In the genomic region with DNA sequence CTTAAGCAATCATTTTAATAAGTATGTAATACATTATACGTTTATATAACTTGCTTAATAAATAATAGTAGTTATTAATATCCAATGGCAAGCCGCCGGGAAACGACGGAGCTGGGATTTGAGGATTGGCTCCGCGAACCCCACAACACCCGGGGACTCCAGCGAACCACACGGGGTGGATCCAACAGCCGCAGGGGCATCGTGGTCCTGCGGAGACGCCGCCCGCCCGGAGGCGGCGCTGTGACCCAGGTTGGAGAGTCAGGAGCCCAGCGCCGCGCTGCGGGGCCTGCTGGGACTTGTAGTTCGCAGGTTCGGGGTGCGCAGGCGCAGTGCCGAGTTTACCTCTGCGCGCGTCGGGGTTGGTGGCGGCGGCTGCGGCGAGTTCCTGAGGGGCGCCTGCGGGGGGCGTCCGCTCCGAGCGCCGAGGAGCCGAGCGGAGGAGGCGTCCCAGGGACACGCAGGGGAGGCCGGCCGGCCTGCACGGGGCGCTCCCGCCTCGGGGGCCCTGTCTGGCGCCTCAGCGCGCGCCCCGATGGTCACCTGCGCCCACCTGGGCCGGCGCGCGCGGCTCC, we compare ENCODE assay signal across 1 cellular context.
TF ChIP-seq lines count a peak whose summit lies in the region.

A gene (plus strand): TSS at position 329 of the 572 bp plus-strand sequence. CDS start 204 bp downstream, at position 533.

TF ChIP-seq in K562, 482 proteins besides CTCF, POLR2A, EP300 and RAD21 (continued from another document and continues in another):
- TF ChIP-seq NBN (IDR thresholded peaks at IDR 0.05; ENCODE audit: low read depth) (peak; percentile 27; the same call in 1 of the 2 replicates), TAF7 (tag; IDR thresholded peaks at IDR 0.05) (no peak), SP2 (IDR thresholded peaks at IDR 0.05; ENCODE audit: extremely low read depth, low read depth, low read length, poor library complexity, severe bottlenecking) (peak; percentile 93), FOXA3 (CRISPR knock-in tag; conservative IDR thresholded peaks at IDR 0.05 in 1 of 2, IDR thresholded peaks at IDR 0.05 in 1 of 2) (no peak), IFI16 (CRISPR knock-in tag; IDR thresholded peaks at IDR 0.05) (no peak), ARID2 (IDR thresholded peaks at IDR 0.05) (no peak), FOXJ3 (CRISPR knock-in tag; IDR thresholded peaks at IDR 0.05) (no peak), ZNF696 (CRISPR knock-in tag; conservative IDR thresholded peaks at IDR 0.05) (no peak), MTF1 (CRISPR knock-in tag; IDR thresholded peaks at IDR 0.05; ENCODE audit: borderline replicate concordance) (no peak; the same call in 1 of the 2 replicates), NUFIP1 (IDR thresholded peaks at IDR 0.05; ENCODE audit: partially characterized antibody) (no peak), RFX1 (IDR thresholded peaks at IDR 0.05) (no peak), DDX20 (tag; IDR thresholded peaks at IDR 0.05; ENCODE audit: low read depth) (no peak), HDAC6 (IDR thresholded peaks at IDR 0.05; ENCODE audit: low read depth, low read length) (no peak), ZNF551 (CRISPR knock-in tag; IDR thresholded peaks at IDR 0.05) (no peak), MCM7 (IDR thresholded peaks at IDR 0.05) (no peak), RBM22 (IDR thresholded peaks at IDR 0.05; ENCODE audit: low read depth, low read length, poor library complexity, severe bottlenecking) (no peak), GATAD2B (IDR thresholded peaks at IDR 0.05; ENCODE audit: borderline replicate concordance) (no peak; the same call in none of the 2 replicates), BACH1 (tag; IDR thresholded peaks at IDR 0.05) (no peak), THRAP3 (IDR thresholded peaks at IDR 0.05; ENCODE audit: borderline replicate concordance) (no peak), CHCHD3 (CRISPR knock-in tag; IDR thresholded peaks at IDR 0.05) (no peak)
- TF ChIP-seq, protein P1, sequence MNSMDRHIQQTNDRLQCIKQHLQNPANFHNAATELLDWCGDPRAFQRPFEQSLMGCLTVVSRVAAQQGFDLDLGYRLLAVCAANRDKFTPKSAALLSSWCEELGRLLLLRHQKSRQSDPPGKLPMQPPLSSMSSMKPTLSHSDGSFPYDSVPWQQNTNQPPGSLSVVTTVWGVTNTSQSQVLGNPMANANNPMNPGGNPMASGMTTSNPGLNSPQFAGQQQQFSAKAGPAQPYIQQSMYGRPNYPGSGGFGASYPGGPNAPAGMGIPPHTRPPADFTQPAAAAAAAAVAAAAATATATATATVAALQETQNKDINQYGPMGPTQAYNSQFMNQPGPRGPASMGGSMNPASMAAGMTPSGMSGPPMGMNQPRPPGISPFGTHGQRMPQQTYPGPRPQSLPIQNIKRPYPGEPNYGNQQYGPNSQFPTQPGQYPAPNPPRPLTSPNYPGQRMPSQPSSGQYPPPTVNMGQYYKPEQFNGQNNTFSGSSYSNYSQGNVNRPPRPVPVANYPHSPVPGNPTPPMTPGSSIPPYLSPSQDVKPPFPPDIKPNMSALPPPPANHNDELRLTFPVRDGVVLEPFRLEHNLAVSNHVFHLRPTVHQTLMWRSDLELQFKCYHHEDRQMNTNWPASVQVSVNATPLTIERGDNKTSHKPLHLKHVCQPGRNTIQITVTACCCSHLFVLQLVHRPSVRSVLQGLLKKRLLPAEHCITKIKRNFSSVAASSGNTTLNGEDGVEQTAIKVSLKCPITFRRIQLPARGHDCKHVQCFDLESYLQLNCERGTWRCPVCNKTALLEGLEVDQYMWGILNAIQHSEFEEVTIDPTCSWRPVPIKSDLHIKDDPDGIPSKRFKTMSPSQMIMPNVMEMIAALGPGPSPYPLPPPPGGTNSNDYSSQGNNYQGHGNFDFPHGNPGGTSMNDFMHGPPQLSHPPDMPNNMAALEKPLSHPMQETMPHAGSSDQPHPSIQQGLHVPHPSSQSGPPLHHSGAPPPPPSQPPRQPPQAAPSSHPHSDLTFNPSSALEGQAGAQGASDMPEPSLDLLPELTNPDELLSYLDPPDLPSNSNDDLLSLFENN (IDR thresholded peaks at IDR 0.05; ENCODE audit: low read depth in 2 of 2, low read length in 2 of 2) = peak in 1 of 2 experiments; percentile 52; a peak in 1 of 4 replicates
- TF ChIP-seq, protein P2, sequence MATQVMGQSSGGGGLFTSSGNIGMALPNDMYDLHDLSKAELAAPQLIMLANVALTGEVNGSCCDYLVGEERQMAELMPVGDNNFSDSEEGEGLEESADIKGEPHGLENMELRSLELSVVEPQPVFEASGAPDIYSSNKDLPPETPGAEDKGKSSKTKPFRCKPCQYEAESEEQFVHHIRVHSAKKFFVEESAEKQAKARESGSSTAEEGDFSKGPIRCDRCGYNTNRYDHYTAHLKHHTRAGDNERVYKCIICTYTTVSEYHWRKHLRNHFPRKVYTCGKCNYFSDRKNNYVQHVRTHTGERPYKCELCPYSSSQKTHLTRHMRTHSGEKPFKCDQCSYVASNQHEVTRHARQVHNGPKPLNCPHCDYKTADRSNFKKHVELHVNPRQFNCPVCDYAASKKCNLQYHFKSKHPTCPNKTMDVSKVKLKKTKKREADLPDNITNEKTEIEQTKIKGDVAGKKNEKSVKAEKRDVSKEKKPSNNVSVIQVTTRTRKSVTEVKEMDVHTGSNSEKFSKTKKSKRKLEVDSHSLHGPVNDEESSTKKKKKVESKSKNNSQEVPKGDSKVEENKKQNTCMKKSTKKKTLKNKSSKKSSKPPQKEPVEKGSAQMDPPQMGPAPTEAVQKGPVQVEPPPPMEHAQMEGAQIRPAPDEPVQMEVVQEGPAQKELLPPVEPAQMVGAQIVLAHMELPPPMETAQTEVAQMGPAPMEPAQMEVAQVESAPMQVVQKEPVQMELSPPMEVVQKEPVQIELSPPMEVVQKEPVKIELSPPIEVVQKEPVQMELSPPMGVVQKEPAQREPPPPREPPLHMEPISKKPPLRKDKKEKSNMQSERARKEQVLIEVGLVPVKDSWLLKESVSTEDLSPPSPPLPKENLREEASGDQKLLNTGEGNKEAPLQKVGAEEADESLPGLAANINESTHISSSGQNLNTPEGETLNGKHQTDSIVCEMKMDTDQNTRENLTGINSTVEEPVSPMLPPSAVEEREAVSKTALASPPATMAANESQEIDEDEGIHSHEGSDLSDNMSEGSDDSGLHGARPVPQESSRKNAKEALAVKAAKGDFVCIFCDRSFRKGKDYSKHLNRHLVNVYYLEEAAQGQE (CRISPR knock-in tag; IDR thresholded peaks at IDR 0.05; ENCODE audit: low read depth) = peak; percentile 33; the same call in 1 of the 2 replicates
- TF ChIP-seq, protein P3, sequence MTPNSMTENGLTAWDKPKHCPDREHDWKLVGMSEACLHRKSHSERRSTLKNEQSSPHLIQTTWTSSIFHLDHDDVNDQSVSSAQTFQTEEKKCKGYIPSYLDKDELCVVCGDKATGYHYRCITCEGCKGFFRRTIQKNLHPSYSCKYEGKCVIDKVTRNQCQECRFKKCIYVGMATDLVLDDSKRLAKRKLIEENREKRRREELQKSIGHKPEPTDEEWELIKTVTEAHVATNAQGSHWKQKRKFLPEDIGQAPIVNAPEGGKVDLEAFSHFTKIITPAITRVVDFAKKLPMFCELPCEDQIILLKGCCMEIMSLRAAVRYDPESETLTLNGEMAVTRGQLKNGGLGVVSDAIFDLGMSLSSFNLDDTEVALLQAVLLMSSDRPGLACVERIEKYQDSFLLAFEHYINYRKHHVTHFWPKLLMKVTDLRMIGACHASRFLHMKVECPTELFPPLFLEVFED (CRISPR knock-in tag; conservative IDR thresholded peaks at IDR 0.05) = no peak
- TF ChIP-seq, protein P4, sequence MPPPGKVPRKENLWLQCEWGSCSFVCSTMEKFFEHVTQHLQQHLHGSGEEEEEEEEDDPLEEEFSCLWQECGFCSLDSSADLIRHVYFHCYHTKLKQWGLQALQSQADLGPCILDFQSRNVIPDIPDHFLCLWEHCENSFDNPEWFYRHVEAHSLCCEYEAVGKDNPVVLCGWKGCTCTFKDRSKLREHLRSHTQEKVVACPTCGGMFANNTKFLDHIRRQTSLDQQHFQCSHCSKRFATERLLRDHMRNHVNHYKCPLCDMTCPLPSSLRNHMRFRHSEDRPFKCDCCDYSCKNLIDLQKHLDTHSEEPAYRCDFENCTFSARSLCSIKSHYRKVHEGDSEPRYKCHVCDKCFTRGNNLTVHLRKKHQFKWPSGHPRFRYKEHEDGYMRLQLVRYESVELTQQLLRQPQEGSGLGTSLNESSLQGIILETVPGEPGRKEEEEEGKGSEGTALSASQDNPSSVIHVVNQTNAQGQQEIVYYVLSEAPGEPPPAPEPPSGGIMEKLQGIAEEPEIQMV (tag; conservative IDR thresholded peaks at IDR 0.05; ENCODE audit: low read depth) = no peak
- TF ChIP-seq, protein P5, sequence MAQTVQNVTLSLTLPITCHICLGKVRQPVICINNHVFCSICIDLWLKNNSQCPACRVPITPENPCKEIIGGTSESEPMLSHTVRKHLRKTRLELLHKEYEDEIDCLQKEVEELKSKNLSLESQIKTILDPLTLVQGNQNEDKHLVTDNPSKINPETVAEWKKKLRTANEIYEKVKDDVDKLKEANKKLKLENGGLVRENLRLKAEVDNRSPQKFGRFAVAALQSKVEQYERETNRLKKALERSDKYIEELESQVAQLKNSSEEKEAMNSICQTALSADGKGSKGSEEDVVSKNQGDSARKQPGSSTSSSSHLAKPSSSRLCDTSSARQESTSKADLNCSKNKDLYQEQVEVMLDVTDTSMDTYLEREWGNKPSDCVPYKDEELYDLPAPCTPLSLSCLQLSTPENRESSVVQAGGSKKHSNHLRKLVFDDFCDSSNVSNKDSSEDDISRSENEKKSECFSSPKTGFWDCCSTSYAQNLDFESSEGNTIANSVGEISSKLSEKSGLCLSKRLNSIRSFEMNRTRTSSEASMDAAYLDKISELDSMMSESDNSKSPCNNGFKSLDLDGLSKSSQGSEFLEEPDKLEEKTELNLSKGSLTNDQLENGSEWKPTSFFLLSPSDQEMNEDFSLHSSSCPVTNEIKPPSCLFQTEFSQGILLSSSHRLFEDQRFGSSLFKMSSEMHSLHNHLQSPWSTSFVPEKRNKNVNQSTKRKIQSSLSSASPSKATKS (CRISPR knock-in tag; IDR thresholded peaks at IDR 0.05) = no peak
- TF ChIP-seq, protein P6, sequence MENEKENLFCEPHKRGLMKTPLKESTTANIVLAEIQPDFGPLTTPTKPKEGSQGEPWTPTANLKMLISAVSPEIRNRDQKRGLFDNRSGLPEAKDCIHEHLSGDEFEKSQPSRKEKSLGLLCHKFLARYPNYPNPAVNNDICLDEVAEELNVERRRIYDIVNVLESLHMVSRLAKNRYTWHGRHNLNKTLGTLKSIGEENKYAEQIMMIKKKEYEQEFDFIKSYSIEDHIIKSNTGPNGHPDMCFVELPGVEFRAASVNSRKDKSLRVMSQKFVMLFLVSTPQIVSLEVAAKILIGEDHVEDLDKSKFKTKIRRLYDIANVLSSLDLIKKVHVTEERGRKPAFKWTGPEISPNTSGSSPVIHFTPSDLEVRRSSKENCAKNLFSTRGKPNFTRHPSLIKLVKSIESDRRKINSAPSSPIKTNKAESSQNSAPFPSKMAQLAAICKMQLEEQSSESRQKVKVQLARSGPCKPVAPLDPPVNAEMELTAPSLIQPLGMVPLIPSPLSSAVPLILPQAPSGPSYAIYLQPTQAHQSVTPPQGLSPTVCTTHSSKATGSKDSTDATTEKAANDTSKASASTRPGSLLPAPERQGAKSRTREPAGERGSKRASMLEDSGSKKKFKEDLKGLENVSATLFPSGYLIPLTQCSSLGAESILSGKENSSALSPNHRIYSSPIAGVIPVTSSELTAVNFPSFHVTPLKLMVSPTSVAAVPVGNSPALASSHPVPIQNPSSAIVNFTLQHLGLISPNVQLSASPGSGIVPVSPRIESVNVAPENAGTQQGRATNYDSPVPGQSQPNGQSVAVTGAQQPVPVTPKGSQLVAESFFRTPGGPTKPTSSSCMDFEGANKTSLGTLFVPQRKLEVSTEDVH (IDR thresholded peaks at IDR 0.05; ENCODE audit: low read depth, partially characterized antibody) = no peak
- TF ChIP-seq, protein P7, sequence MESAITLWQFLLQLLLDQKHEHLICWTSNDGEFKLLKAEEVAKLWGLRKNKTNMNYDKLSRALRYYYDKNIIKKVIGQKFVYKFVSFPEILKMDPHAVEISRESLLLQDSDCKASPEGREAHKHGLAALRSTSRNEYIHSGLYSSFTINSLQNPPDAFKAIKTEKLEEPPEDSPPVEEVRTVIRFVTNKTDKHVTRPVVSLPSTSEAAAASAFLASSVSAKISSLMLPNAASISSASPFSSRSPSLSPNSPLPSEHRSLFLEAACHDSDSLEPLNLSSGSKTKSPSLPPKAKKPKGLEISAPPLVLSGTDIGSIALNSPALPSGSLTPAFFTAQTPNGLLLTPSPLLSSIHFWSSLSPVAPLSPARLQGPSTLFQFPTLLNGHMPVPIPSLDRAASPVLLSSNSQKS (CRISPR knock-in tag; IDR thresholded peaks at IDR 0.05) = no peak
- TF ChIP-seq, protein P8, sequence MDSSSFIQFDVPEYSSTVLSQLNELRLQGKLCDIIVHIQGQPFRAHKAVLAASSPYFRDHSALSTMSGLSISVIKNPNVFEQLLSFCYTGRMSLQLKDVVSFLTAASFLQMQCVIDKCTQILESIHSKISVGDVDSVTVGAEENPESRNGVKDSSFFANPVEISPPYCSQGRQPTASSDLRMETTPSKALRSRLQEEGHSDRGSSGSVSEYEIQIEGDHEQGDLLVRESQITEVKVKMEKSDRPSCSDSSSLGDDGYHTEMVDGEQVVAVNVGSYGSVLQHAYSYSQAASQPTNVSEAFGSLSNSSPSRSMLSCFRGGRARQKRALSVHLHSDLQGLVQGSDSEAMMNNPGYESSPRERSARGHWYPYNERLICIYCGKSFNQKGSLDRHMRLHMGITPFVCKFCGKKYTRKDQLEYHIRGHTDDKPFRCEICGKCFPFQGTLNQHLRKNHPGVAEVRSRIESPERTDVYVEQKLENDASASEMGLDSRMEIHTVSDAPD (CRISPR knock-in tag; IDR thresholded peaks at IDR 0.05) = no peak
- TF ChIP-seq, protein P9, sequence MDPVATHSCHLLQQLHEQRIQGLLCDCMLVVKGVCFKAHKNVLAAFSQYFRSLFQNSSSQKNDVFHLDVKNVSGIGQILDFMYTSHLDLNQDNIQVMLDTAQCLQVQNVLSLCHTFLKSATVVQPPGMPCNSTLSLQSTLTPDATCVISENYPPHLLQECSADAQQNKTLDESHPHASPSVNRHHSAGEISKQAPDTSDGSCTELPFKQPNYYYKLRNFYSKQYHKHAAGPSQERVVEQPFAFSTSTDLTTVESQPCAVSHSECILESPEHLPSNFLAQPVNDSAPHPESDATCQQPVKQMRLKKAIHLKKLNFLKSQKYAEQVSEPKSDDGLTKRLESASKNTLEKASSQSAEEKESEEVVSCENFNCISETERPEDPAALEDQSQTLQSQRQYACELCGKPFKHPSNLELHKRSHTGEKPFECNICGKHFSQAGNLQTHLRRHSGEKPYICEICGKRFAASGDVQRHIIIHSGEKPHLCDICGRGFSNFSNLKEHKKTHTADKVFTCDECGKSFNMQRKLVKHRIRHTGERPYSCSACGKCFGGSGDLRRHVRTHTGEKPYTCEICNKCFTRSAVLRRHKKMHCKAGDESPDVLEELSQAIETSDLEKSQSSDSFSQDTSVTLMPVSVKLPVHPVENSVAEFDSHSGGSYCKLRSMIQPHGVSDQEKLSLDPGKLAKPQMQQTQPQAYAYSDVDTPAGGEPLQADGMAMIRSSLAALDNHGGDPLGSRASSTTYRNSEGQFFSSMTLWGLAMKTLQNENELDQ (CRISPR knock-in tag; IDR thresholded peaks at IDR 0.05; ENCODE audit: borderline replicate concordance) = no peak
- TF ChIP-seq, protein P10, sequence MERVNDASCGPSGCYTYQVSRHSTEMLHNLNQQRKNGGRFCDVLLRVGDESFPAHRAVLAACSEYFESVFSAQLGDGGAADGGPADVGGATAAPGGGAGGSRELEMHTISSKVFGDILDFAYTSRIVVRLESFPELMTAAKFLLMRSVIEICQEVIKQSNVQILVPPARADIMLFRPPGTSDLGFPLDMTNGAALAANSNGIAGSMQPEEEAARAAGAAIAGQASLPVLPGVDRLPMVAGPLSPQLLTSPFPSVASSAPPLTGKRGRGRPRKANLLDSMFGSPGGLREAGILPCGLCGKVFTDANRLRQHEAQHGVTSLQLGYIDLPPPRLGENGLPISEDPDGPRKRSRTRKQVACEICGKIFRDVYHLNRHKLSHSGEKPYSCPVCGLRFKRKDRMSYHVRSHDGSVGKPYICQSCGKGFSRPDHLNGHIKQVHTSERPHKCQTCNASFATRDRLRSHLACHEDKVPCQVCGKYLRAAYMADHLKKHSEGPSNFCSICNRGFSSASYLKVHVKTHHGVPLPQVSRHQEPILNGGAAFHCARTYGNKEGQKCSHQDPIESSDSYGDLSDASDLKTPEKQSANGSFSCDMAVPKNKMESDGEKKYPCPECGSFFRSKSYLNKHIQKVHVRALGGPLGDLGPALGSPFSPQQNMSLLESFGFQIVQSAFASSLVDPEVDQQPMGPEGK (CRISPR knock-in tag; IDR thresholded peaks at IDR 0.05; ENCODE audit: borderline replicate concordance) = no peak
